In the genomic region with DNA sequence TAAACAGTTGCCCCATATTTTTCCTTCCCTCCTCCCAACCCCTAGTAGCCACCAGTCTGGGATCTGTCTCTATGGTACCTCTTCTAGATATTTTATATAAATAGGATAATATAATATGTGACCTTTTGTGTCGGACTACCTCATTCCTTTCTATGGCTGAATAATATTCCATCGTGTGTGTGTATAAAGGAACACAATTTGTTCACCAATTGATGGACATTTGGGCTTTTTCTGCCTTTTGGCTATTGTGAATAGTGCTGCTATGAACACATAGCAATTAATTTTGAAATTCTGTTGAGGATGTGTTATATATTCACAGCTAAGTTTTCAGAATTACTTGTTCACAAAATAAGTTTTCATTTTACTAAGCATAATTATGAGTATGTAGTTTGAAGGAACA, we compare ENCODE assay signal across 11 cellular contexts. TPM values are rescaled to one million over a fixed set of nuclear protein-coding genes. Genes with fewer than 3 reads are reported as not detected.
A peak's percentile ranks its signal among the peaks of the same experiment; 100 is the strongest.
DNase-seq lines count a peak whose midpoint lies in the region; ATAC-seq and TF ChIP-seq lines count a peak whose summit lies in the region.
"Had no signal": no experiment of that assay in that cellular context is flagged by ENCODE, and none has a peak within 500 bp of the region (broad histone marks: within the 10 kb centered on the region; RNA-seq: fewer than 3 reads in every experiment).

No MANE protein-coding gene starts in this region.

- no peaks in the 10 kb centered on the region for H3K36me3 ChIP-seq in OCI-LY1 (ENCODE audit: insufficient read depth, low read length)
- no peaks in the 10 kb centered on the region for H3K36me3 ChIP-seq in skeletal muscle satellite cell (ENCODE audit: insufficient read depth, low read length)

- H3K4me2 ChIP-seq in OCI-LY1 (ENCODE audit: low read length), result peak overlapping the region; percentile 93; the same call in 1 of the 2 replicates
- peak overlapping the region; percentile 84 for H3K4me2 ChIP-seq in skeletal muscle satellite cell (ENCODE audit: low read length)

- H3K27ac Mint-ChIP-seq in T-helper 2 cell treated with Interferon-gamma antibody and Interleukin-4, amounts not matched to agents 5 μg/mL and 100 μg/mL, for 36 hours, result peak overlapping the region; percentile 77
- H3K27ac Mint-ChIP-seq: H9 had no signal

- H3K9ac ChIP-seq in OCI-LY1 (ENCODE audit: low read length) (no peak overlapping the region), skeletal muscle satellite cell (ENCODE audit: low read depth, low read length) (no peak overlapping the region)

- TF ChIP-seq CTCF in OCI-LY1 (IDR thresholded peaks at IDR 0.05; ENCODE audit: low read length) (no peak), epithelial cell of proximal tubule (conservative IDR thresholded peaks at IDR 0.05; ENCODE audit: low read depth, low read length) (no peak)

- H3K36me3 Mint-ChIP-seq in T-helper 2 cell treated with Interferon-gamma antibody and Interleukin-4, amounts not matched to agents 5 μg/mL and 100 μg/mL, for 36 hours (ENCODE audit: low read depth), result peaks cover 26% of the 10 kb centered on the region

- H3K27ac ChIP-seq in OCI-LY1 (ENCODE audit: low read depth, low read length, poor library complexity, severe bottlenecking), result no peak overlapping the region

- H3K27me3 ChIP-seq in OCI-LY1 (ENCODE audit: insufficient read depth, low read length) (no peaks in the 10 kb centered on the region), skeletal muscle satellite cell (ENCODE audit: control insufficient read depth, insufficient read depth, low read length) (no peaks in the 10 kb centered on the region)

- DNase-seq in T-helper 2 cell treated with Interferon-gamma antibody and Interleukin-4, amounts not matched to agents 5 μg/mL and 100 μg/mL, for 36 hours (ENCODE audit: low spot score), result no peak
- DNase-seq in T-helper 2 cell (no peak), epithelial cell of proximal tubule (ENCODE audit: low read depth) (no peak), DMS 273 (lab: John Stamatoyannopoulos, UW; ENCODE audit: unreplicated experiment) (no peak)
- no peak for DNase-seq in activated effector memory CD4-positive, alpha-beta T cell treated with anti-CD3 and anti-CD28 coated beads, Interleukin-2, amount 50 U/mL, for 16 hours
- DNase-seq: amygdala, H9, NCI-H1436 had no signal

- H3K9me2 ChIP-seq in OCI-LY1 (ENCODE audit: low read depth, low read length), result no peaks in the 10 kb centered on the region

- H3K27me3 Mint-ChIP-seq in T-helper 2 cell treated with Interferon-gamma antibody and Interleukin-4, amounts not matched to agents 5 μg/mL and 100 μg/mL, for 36 hours (ENCODE audit: low read depth), result no peaks in the 10 kb centered on the region

- H3K9me3 ChIP-seq in OCI-LY1 (ENCODE audit: low read length) (no peaks in the 10 kb centered on the region), skeletal muscle satellite cell (replicated peaks; ENCODE audit: low read length) (no peaks in the 10 kb centered on the region)

- no peak overlapping the region for H2AFZ ChIP-seq in OCI-LY1 (ENCODE audit: low read length)

- H3K4me3 Mint-ChIP-seq in T-helper 2 cell treated with Interferon-gamma antibody and Interleukin-4, amounts not matched to agents 5 μg/mL and 100 μg/mL, for 36 hours, result peak overlapping the region; percentile 91

- H3K79me2 ChIP-seq in OCI-LY1 (ENCODE audit: insufficient read depth, low read length), result peaks cover 59% of the 10 kb centered on the region

- H3K4me3 ChIP-seq in OCI-LY1 (ENCODE audit: low read depth, low read length, poor library complexity, severe bottlenecking) (peak overlapping the region; percentile 94), epithelial cell of proximal tubule (ENCODE audit: low read depth, low read length) (peak overlapping the region; percentile 4), skeletal muscle satellite cell (ENCODE audit: low read length) (peak overlapping the region; percentile 81)

- peaks cover 66% of the 10 kb centered on the region for H3K4me1 ChIP-seq in OCI-LY1 (ENCODE audit: insufficient read depth, low read length, severe bottlenecking)
- peaks cover 30% of the 10 kb centered on the region for H3K4me1 ChIP-seq in skeletal muscle satellite cell (ENCODE audit: control insufficient read depth, insufficient read depth, low read length)

- no peaks in the 10 kb centered on the region for H3K9me3 Mint-ChIP-seq in T-helper 2 cell treated with Interferon-gamma antibody and Interleukin-4, amounts not matched to agents 5 μg/mL and 100 μg/mL, for 36 hours

- no peaks in the 10 kb centered on the region for H3F3A ChIP-seq in OCI-LY1 (ENCODE audit: insufficient read depth, low read length)

- peaks cover 51% of the 10 kb centered on the region for H3K4me1 Mint-ChIP-seq in T-helper 2 cell treated with Interferon-gamma antibody and Interleukin-4, amounts not matched to agents 5 μg/mL and 100 μg/mL, for 36 hours (ENCODE audit: low read depth)

- ATAC-seq in esophagus mucosa, result no peak

- no peaks in the 10 kb centered on the region for H4K20me1 ChIP-seq in OCI-LY1 (ENCODE audit: insufficient read depth, low read length)

RNA-seq across cellular contexts. Expression of a gene that starts 2.5 kb away (rescaled TPM):
- 15.8 and 24.7 TPM in 2 replicates for total RNA-seq in epithelial cell of proximal tubule
- 16.0 and 16.2 TPM in 2 replicates for total RNA-seq in skeletal muscle satellite cell (2012; rRNA removed)
- 17.6 TPM for total RNA-seq in esophagus mucosa

Comparison
In these comparisons a context has a peak if more than half of its experiments do, and no peak if none do; other contexts are left out.
1. H3K4me3 ChIP-seq: peak in every context shown above with its lines; median percentile 94 in OCI-LY1; 81 in skeletal muscle satellite cell; 4 in epithelial cell of proximal tubule.